8 cellular contexts compared by ENCODE assay signal in genomic region chr7:155644971-155645509, GRCh38. TPM values are rescaled to one million over a fixed set of nuclear protein-coding genes. Genes with fewer than 3 reads are reported as not detected.
DNase-seq lines count a peak whose midpoint lies in the region; ATAC-seq and TF ChIP-seq lines count a peak whose summit lies in the region.

No MANE protein-coding gene starts in this region.

- H3K9me3 Mint-ChIP-seq in T-cell, result peaks cover 0 to 17% (median 5%) of the 10 kb centered on the region in 3 donors

- H3K4me1 Mint-ChIP-seq in T-cell, result peaks cover 60 to 62% (median 60%) of the 10 kb centered on the region in 3 donors

- H3K36me3 Mint-ChIP-seq in T-cell, result peaks cover 50% of the 10 kb centered on the region

- peak overlapping the region; percentile 99 to 100 for H3K27ac Mint-ChIP-seq in T-cell

- peaks cover 3% of the 10 kb centered on the region for H3K36me3 ChIP-seq in brain microvascular endothelial cell (replicated peaks)

- POLR2A ChIA-PET in T-cell (lab: Charles Lee), result no interaction called here

- TF ChIP-seq CTCF in brain microvascular endothelial cell (IDR thresholded peaks at IDR 0.05; ENCODE audit: low read depth, low read length, missing control alignments), result no peak

- H3K4me3 Mint-ChIP-seq in T-cell, result peak overlapping the region; percentile 93 to 99 (median 98)

- in situ Hi-C loops in brain microvascular endothelial cell (cut with HindIII; ENCODE audit: low pct_ligation_motif_present, low sequenced_read_pairs), result no loop called here

- H3K27me3 ChIP-seq in brain microvascular endothelial cell (replicated peaks), result no peaks in the 10 kb centered on the region

- H3K27ac ChIP-seq in brain microvascular endothelial cell, result peak overlapping the region; percentile 96

- DNase-seq in DMS114 treated with DMSO at 0.1 percent for 48 hours (lab: John Stamatoyannopoulos, UW; ENCODE audit: unreplicated experiment), result peak; percentile 23
- DNase-seq in HK-2 (ENCODE audit: unreplicated experiment), result peak; percentile 42
- DNase-seq in T-cell, result peak in 31 of 34 experiments; percentile 2 to 52 (median 26)
- DNase-seq in brain microvascular endothelial cell, result peak; percentile 12
- DNase-seq in inferior parietal cortex (ENCODE audit: extremely low spot score), result peak; percentile 51
- peak; percentile 55 for DNase-seq in stimulated activated CD4-positive, alpha-beta T cell treated with anti-CD3 and anti-CD28 coated beads, Interleukin-15, amount 100 ng/mL, for 24 hours
- DNase-seq in NCI-H2196 (lab: John Stamatoyannopoulos, UW; ENCODE audit: unreplicated experiment), result no peak

- peaks cover 0 to 1% of the 10 kb centered on the region in 2 donors for H3K27me3 Mint-ChIP-seq in T-cell

- CTCF ChIA-PET in T-cell (lab: Charles Lee), result interaction anchor here in 1 of 2 donors (1.6 kb wide), 1 partner anchor 40 kb away, joined by 3 read pairs; no protein-coding TSS in a partner anchor

- peak overlapping the region; percentile 81 for H3K4me3 ChIP-seq in brain microvascular endothelial cell (ENCODE audit: low read depth, low read length)

- ATAC-seq in GM21367 (IDR thresholded peaks at IDR 0.05; ENCODE audit: unreplicated experiment) (peak; percentile 21), T-cell (replicated peaks in 1 of 4) (peak; percentile 26 to 49 (median 42))

RNA-seq across cellular contexts. Expression of gene RBM33, which starts 0.6 kb away (rescaled TPM):
- total RNA-seq in T-cell, result 100 to 1,000 TPM; 157 to 180 (median 170) TPM
